ENCODE assay signal across 1 cellular context in the genomic region with DNA sequence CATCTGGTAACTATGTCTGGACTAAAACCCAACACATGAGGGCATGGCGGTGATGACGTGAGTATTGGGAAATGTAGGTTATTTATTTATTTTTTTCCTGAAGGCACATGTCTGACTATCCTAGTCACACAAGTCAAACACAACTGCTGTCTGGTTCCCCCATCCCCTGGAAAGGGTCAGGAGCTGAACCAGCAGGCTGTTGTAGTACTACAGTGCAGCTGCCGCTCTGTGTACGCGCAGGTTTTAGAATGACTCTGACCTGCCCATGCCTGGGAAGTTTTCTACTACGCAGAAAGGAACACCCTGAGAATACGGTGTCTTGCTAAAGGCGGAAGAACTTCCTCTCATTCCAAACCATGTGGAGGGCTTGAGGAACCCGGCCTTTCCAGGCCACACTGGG.
A peak's percentile ranks its signal among the peaks of the same experiment; 100 is the strongest.
TF ChIP-seq lines count a peak whose summit lies in the region.

No MANE protein-coding gene starts in this region.

TF ChIP-seq in HepG2, 621 proteins besides CTCF, POLR2A, EP300 and RAD21 (continued from another document and continues in another):
- TF ChIP-seq, protein P1, sequence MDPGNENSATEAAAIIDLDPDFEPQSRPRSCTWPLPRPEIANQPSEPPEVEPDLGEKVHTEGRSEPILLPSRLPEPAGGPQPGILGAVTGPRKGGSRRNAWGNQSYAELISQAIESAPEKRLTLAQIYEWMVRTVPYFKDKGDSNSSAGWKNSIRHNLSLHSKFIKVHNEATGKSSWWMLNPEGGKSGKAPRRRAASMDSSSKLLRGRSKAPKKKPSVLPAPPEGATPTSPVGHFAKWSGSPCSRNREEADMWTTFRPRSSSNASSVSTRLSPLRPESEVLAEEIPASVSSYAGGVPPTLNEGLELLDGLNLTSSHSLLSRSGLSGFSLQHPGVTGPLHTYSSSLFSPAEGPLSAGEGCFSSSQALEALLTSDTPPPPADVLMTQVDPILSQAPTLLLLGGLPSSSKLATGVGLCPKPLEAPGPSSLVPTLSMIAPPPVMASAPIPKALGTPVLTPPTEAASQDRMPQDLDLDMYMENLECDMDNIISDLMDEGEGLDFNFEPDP (CRISPR knock-in tag; conservative IDR thresholded peaks at IDR 0.05): no peak
- TF ChIP-seq ZNF552 (CRISPR knock-in tag; IDR thresholded peaks at IDR 0.05; ENCODE audit: borderline replicate concordance): no peak
- TF ChIP-seq ZNF569 (CRISPR knock-in tag; IDR thresholded peaks at IDR 0.05; ENCODE audit: borderline replicate concordance): no peak
- no peak for TF ChIP-seq ZNF276 (CRISPR knock-in tag; IDR thresholded peaks at IDR 0.05; ENCODE audit: low read depth)
- TF ChIP-seq GFI1 (CRISPR knock-in tag; IDR thresholded peaks at IDR 0.05; ENCODE audit: borderline replicate concordance): no peak
- no peak for TF ChIP-seq TBL1XR1 (IDR thresholded peaks at IDR 0.05; ENCODE audit: borderline replicate concordance, low read length, partially characterized antibody)
- no peak for TF ChIP-seq TEAD3 (CRISPR knock-in tag; optimal IDR thresholded peaks at IDR 0.05; ENCODE audit: borderline replicate concordance)
- TF ChIP-seq CENPX (CRISPR knock-in tag; IDR thresholded peaks at IDR 0.05): no peak
- no peak for TF ChIP-seq ZNF616 (CRISPR knock-in tag; IDR thresholded peaks at IDR 0.05; ENCODE audit: low read depth)
- TF ChIP-seq ZNF496 (CRISPR knock-in tag; IDR thresholded peaks at IDR 0.05; ENCODE audit: insufficient replicate concordance): no peak
- TF ChIP-seq CREB1 (IDR thresholded peaks at IDR 0.05): peak; percentile 76
- peak; percentile 66; the same call in 1 of the 2 replicates for TF ChIP-seq CREB1 (CRISPR knock-in tag; IDR thresholded peaks at IDR 0.05)
- TF ChIP-seq TCF7 (IDR thresholded peaks at IDR 0.05; ENCODE audit: low read depth): no peak
- TF ChIP-seq ZNF446 (CRISPR knock-in tag; IDR thresholded peaks at IDR 0.05): no peak
- no peak for TF ChIP-seq SP4 (CRISPR knock-in tag; IDR thresholded peaks at IDR 0.05)
- peak; percentile 32; the same call in 1 of the 2 replicates for TF ChIP-seq ARID4A (CRISPR knock-in tag; IDR thresholded peaks at IDR 0.05; ENCODE audit: borderline replicate concordance)
- TF ChIP-seq ATF1 (CRISPR knock-in tag; IDR thresholded peaks at IDR 0.05): no peak; the same call in 1 of the 2 replicates
- no peak for TF ChIP-seq ZNF430 (CRISPR knock-in tag; IDR thresholded peaks at IDR 0.05)
- TF ChIP-seq ZNF777 (CRISPR knock-in tag; IDR thresholded peaks at IDR 0.05): no peak
- 0 out of 2 replicates have a peak, but pooled peaks have one; percentile 15 for TF ChIP-seq ZBED4 (CRISPR knock-in tag; IDR thresholded peaks at IDR 0.05; ENCODE audit: borderline replicate concordance)
- TF ChIP-seq BCL6 (CRISPR knock-in tag; IDR thresholded peaks at IDR 0.05): peak; percentile 19; the same call in 1 of the 2 replicates
- no peak; the same call in none of the 2 replicates for TF ChIP-seq ZNF782 (CRISPR knock-in tag; IDR thresholded peaks at IDR 0.05; ENCODE audit: borderline replicate concordance)
- no peak for TF ChIP-seq TSC22D2 (CRISPR knock-in tag; IDR thresholded peaks at IDR 0.05; ENCODE audit: borderline replicate concordance)
- peak; percentile 45 for TF ChIP-seq ASH2L (IDR thresholded peaks at IDR 0.05; ENCODE audit: insufficient read length, low read depth, low read length)
- TF ChIP-seq SIX4 (CRISPR knock-in tag; IDR thresholded peaks at IDR 0.05): no peak
- no peak for TF ChIP-seq YY1 (IDR thresholded peaks at IDR 0.05; ENCODE audit: insufficient read depth, insufficient replicate concordance, low read depth, low read length)
- no peak for TF ChIP-seq XRCC5 (optimal IDR thresholded peaks at IDR 0.05; ENCODE audit: low read length)
- no peak for TF ChIP-seq DR1 (CRISPR knock-in tag; IDR thresholded peaks at IDR 0.05)
- TF ChIP-seq ZNF432 (CRISPR knock-in tag; IDR thresholded peaks at IDR 0.05; ENCODE audit: borderline replicate concordance): no peak
- TF ChIP-seq MTA1 (CRISPR knock-in tag; IDR thresholded peaks at IDR 0.05; ENCODE audit: borderline replicate concordance): no peak
- TF ChIP-seq ZNF556 (CRISPR knock-in tag; IDR thresholded peaks at IDR 0.05; ENCODE audit: borderline replicate concordance): no peak
- TF ChIP-seq LCORL (IDR thresholded peaks at IDR 0.05): no peak
- peak; percentile 28; the same call in 1 of the 2 replicates for TF ChIP-seq LCORL (CRISPR knock-in tag; IDR thresholded peaks at IDR 0.05)
- no peak for TF ChIP-seq ZSCAN20 (CRISPR knock-in tag; IDR thresholded peaks at IDR 0.05; ENCODE audit: borderline replicate concordance)
- no peak for TF ChIP-seq ERF (CRISPR knock-in tag; IDR thresholded peaks at IDR 0.05)
- no peak for TF ChIP-seq ZNF160 (CRISPR knock-in tag; IDR thresholded peaks at IDR 0.05)
- TF ChIP-seq ELF4 (CRISPR knock-in tag; IDR thresholded peaks at IDR 0.05; ENCODE audit: borderline replicate concordance): no peak
- TF ChIP-seq TCF7L2 (IDR thresholded peaks at IDR 0.05; ENCODE audit: low read depth, low read length): no peak
- TF ChIP-seq, protein P2, sequence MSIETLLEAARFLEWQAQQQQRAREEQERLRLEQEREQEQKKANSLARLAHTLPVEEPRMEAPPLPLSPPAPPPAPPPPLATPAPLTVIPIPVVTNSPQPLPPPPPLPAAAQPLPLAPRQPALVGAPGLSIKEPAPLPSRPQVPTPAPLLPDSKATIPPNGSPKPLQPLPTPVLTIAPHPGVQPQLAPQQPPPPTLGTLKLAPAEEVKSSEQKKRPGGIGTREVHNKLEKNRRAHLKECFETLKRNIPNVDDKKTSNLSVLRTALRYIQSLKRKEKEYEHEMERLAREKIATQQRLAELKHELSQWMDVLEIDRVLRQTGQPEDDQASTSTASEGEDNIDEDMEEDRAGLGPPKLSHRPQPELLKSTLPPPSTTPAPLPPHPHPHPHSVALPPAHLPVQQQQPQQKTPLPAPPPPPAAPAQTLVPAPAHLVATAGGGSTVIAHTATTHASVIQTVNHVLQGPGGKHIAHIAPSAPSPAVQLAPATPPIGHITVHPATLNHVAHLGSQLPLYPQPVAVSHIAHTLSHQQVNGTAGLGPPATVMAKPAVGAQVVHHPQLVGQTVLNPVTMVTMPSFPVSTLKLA (IDR thresholded peaks at IDR 0.05): peak; percentile 81
- no peak for TF ChIP-seq ZNF772 (CRISPR knock-in tag; IDR thresholded peaks at IDR 0.05)
- TF ChIP-seq, protein P3, sequence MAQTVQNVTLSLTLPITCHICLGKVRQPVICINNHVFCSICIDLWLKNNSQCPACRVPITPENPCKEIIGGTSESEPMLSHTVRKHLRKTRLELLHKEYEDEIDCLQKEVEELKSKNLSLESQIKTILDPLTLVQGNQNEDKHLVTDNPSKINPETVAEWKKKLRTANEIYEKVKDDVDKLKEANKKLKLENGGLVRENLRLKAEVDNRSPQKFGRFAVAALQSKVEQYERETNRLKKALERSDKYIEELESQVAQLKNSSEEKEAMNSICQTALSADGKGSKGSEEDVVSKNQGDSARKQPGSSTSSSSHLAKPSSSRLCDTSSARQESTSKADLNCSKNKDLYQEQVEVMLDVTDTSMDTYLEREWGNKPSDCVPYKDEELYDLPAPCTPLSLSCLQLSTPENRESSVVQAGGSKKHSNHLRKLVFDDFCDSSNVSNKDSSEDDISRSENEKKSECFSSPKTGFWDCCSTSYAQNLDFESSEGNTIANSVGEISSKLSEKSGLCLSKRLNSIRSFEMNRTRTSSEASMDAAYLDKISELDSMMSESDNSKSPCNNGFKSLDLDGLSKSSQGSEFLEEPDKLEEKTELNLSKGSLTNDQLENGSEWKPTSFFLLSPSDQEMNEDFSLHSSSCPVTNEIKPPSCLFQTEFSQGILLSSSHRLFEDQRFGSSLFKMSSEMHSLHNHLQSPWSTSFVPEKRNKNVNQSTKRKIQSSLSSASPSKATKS (CRISPR knock-in tag; IDR thresholded peaks at IDR 0.05): no peak
- no peak for TF ChIP-seq EHMT2 (IDR thresholded peaks at IDR 0.05; ENCODE audit: borderline replicate concordance, low read depth, low read length)
- 0 out of 2 replicates have a peak, but pooled peaks have one; percentile 69 for TF ChIP-seq KDM4B (CRISPR knock-in tag; IDR thresholded peaks at IDR 0.05)
- TF ChIP-seq ZKSCAN8 (CRISPR knock-in tag; IDR thresholded peaks at IDR 0.05; ENCODE audit: borderline replicate concordance): no peak
- TF ChIP-seq THYN1 (CRISPR knock-in tag; IDR thresholded peaks at IDR 0.05; ENCODE audit: borderline replicate concordance, low read depth): no peak
- no peak for TF ChIP-seq ZNF3 (CRISPR knock-in tag; IDR thresholded peaks at IDR 0.05)
- TF ChIP-seq CEBPG (CRISPR knock-in tag; IDR thresholded peaks at IDR 0.05): peak; percentile 42
- TF ChIP-seq FOSL2 (CRISPR knock-in tag; IDR thresholded peaks at IDR 0.05): peak; percentile 62
- no peak for TF ChIP-seq ZBTB2 (CRISPR knock-in tag; IDR thresholded peaks at IDR 0.05; ENCODE audit: low read depth)
- TF ChIP-seq ZNF331 (CRISPR knock-in tag; IDR thresholded peaks at IDR 0.05): no peak
- no peak for TF ChIP-seq MAFF (IDR thresholded peaks at IDR 0.05; ENCODE audit: low read depth, low read length)
- no peak for TF ChIP-seq FOXC1 (CRISPR knock-in tag; IDR thresholded peaks at IDR 0.05; ENCODE audit: borderline replicate concordance)
- TF ChIP-seq DMAP1 (CRISPR knock-in tag; IDR thresholded peaks at IDR 0.05): no peak
